2 cellular contexts compared by ENCODE assay signal in genomic region chr2:65404988-65405697, GRCh38.
TF ChIP-seq lines count a peak whose summit lies in the region.

No MANE protein-coding gene starts in this region.

TF ChIP-seq in HepG2, 621 proteins besides CTCF, POLR2A, EP300 and RAD21:
- TF ChIP-seq ZNF629 (CRISPR knock-in tag; conservative IDR thresholded peaks at IDR 0.05) = peak; percentile 94
- peak; percentile 60; the same call in 1 of the 2 replicates for TF ChIP-seq ZMYM3 (CRISPR knock-in tag; IDR thresholded peaks at IDR 0.05)
- no peak for TF ChIP-seq ZNF652 (CRISPR knock-in tag; IDR thresholded peaks at IDR 0.05; ENCODE audit: borderline replicate concordance, low read depth)
- TF ChIP-seq ADNP (CRISPR knock-in tag; IDR thresholded peaks at IDR 0.05) = 0 out of 2 replicates have a peak, but pooled peaks have one; percentile 9
- no peak for TF ChIP-seq ZNF329 (CRISPR knock-in tag; IDR thresholded peaks at IDR 0.05; ENCODE audit: low read depth)
TF ChIP-seq in HepG2: peak in this region for 3.

TF ChIP-seq in K562, 482 proteins besides CTCF, POLR2A, EP300 and RAD21:
- TF ChIP-seq RCOR1 (IDR thresholded peaks at IDR 0.05; ENCODE audit: borderline replicate concordance in 1 of 2, low read depth in 2 of 2, low read length in 2 of 2) (peak in 1 of 2 experiments; percentile 51; a peak in 1 of 4 replicates), BCOR (IDR thresholded peaks at IDR 0.05) (peak; percentile 92), PBX2 (CRISPR knock-in tag; IDR thresholded peaks at IDR 0.05; ENCODE audit: low read depth) (no peak), PBX2 (tag; conservative IDR thresholded peaks at IDR 0.05; ENCODE audit: low read depth) (peak; percentile 61; the same call in 1 of the 2 replicates), ARID3A (IDR thresholded peaks at IDR 0.05; ENCODE audit: borderline replicate concordance, low read depth, low read length) (no peak), MECOM (CRISPR knock-in tag; IDR thresholded peaks at IDR 0.05) (0 out of 2 replicates have a peak, but pooled peaks have one; percentile 39), SMAD1 (IDR thresholded peaks at IDR 0.05; ENCODE audit: low read depth, low read length, partially characterized antibody) (no peak), ZKSCAN1 (IDR thresholded peaks at IDR 0.05; ENCODE audit: low read depth, low read length) (no peak), ID3 (CRISPR knock-in tag; IDR thresholded peaks at IDR 0.05) (no peak), ID3 (tag; IDR thresholded peaks at IDR 0.05) (0 out of 2 replicates have a peak, but pooled peaks have one; percentile 27), NR4A1 (CRISPR knock-in tag; IDR thresholded peaks at IDR 0.05) (no peak), NR4A1 (tag; IDR thresholded peaks at IDR 0.05) (no peak), RBM25 (IDR thresholded peaks at IDR 0.05; ENCODE audit: low read depth, low read length, severe bottlenecking) (peak; percentile 88), FOXK1 (CRISPR knock-in tag; IDR thresholded peaks at IDR 0.05; ENCODE audit: borderline replicate concordance) (no peak), HDAC2 (IDR thresholded peaks at IDR 0.05) (peak; percentile 55; the same call in 1 of the 2 replicates), ESRRA (IDR thresholded peaks at IDR 0.05; ENCODE audit: borderline replicate concordance, low read depth) (peak; percentile 59; the same call in 1 of the 2 replicates), KDM1A (IDR thresholded peaks at IDR 0.05) (peak; percentile 53 to 72; a peak in 3 of 4 replicates), ZBTB33 (CRISPR knock-in tag; IDR thresholded peaks at IDR 0.05) (peak; percentile 86; the same call in 1 of the 2 replicates), ZNF609 (CRISPR knock-in tag; IDR thresholded peaks at IDR 0.05; ENCODE audit: borderline replicate concordance) (no peak), MEIS2 (IDR thresholded peaks at IDR 0.05; ENCODE audit: partially characterized antibody) (peak; percentile 49), CBX3 (IDR thresholded peaks at IDR 0.05; ENCODE audit: borderline replicate concordance in 1 of 2, low read length in 2 of 2) (peak in 1 of 2 experiments; percentile 60; a peak in 1 of 3 replicates), ADNP (tag; IDR thresholded peaks at IDR 0.05) (peak; percentile 75; the same call in 1 of the 2 replicates), CTBP1 (IDR thresholded peaks at IDR 0.05; ENCODE audit: borderline replicate concordance) (peak; percentile 17; the same call in 1 of the 2 replicates), ZNF277 (CRISPR knock-in tag; IDR thresholded peaks at IDR 0.05; ENCODE audit: borderline replicate concordance) (no peak), HMGN3 (IDR thresholded peaks at IDR 0.05; ENCODE audit: borderline replicate concordance, extremely low read depth, insufficient read length, low read depth, low read length) (no peak)
